In genomic region chr7:39353615-39354376, GRCh38 we compare ENCODE assay signal across 1 cellular context.
TF ChIP-seq lines count a peak whose summit lies in the region.

No MANE protein-coding gene starts in this region.

TF ChIP-seq in SK-N-SH treated with all-trans-retinoic acid at 6 μM for 48 hours, 23 proteins besides CTCF, POLR2A, EP300 and RAD21 (continued from another document):
- TF ChIP-seq, protein P1, sequence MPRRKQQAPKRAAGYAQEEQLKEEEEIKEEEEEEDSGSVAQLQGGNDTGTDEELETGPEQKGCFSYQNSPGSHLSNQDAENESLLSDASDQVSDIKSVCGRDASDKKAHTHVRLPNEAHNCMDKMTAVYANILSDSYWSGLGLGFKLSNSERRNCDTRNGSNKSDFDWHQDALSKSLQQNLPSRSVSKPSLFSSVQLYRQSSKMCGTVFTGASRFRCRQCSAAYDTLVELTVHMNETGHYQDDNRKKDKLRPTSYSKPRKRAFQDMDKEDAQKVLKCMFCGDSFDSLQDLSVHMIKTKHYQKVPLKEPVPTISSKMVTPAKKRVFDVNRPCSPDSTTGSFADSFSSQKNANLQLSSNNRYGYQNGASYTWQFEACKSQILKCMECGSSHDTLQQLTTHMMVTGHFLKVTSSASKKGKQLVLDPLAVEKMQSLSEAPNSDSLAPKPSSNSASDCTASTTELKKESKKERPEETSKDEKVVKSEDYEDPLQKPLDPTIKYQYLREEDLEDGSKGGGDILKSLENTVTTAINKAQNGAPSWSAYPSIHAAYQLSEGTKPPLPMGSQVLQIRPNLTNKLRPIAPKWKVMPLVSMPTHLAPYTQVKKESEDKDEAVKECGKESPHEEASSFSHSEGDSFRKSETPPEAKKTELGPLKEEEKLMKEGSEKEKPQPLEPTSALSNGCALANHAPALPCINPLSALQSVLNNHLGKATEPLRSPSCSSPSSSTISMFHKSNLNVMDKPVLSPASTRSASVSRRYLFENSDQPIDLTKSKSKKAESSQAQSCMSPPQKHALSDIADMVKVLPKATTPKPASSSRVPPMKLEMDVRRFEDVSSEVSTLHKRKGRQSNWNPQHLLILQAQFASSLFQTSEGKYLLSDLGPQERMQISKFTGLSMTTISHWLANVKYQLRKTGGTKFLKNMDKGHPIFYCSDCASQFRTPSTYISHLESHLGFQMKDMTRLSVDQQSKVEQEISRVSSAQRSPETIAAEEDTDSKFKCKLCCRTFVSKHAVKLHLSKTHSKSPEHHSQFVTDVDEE (CRISPR knock-in tag; IDR thresholded peaks at IDR 0.05): 0 out of 2 replicates have a peak, but pooled peaks have one; percentile 52
- no peak for TF ChIP-seq TOX (CRISPR knock-in tag; IDR thresholded peaks at IDR 0.05; ENCODE audit: borderline replicate concordance)
TF ChIP-seq in SK-N-SH treated with all-trans-retinoic acid at 6 μM for 48 hours: peak in this region for 3.
